Comparison of ENCODE assay signal across 1 cellular context in the genomic region with DNA sequence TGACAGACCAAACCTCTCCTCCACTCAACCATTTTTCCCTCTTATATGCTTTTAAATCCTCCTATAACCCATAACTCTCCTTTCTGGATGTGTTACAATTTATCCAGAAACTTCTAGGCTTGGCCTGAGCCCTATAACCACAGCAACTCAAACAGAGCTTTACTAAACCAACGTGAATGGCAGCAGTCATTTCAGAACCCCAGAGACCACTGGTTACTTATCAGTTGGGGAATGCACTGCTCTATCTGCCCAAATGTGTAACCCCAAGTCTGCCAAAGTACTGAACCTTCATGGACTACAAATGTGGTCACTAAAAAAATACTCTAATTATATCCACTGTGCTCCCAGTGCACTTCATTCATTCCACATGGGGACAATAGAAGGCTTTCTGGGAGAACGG.
TF ChIP-seq lines count a peak whose summit lies in the region.

No MANE protein-coding gene starts in this region.

TF ChIP-seq in HepG2, 621 proteins besides CTCF, POLR2A, EP300 and RAD21:
- no peak for TF ChIP-seq ZNF354B (CRISPR knock-in tag; IDR thresholded peaks at IDR 0.05)
- TF ChIP-seq MTERF4 (CRISPR knock-in tag; IDR thresholded peaks at IDR 0.05): no peak
- no peak for TF ChIP-seq SNAPC2 (CRISPR knock-in tag; IDR thresholded peaks at IDR 0.05)
- no peak for TF ChIP-seq CENPX (CRISPR knock-in tag; IDR thresholded peaks at IDR 0.05)
- TF ChIP-seq, protein P1, sequence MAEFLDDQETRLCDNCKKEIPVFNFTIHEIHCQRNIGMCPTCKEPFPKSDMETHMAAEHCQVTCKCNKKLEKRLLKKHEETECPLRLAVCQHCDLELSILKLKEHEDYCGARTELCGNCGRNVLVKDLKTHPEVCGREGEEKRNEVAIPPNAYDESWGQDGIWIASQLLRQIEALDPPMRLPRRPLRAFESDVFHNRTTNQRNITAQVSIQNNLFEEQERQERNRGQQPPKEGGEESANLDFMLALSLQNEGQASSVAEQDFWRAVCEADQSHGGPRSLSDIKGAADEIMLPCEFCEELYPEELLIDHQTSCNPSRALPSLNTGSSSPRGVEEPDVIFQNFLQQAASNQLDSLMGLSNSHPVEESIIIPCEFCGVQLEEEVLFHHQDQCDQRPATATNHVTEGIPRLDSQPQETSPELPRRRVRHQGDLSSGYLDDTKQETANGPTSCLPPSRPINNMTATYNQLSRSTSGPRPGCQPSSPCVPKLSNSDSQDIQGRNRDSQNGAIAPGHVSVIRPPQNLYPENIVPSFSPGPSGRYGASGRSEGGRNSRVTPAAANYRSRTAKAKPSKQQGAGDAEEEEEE (CRISPR knock-in tag; IDR thresholded peaks at IDR 0.05; ENCODE audit: borderline replicate concordance): no peak
- TF ChIP-seq E2F5 (CRISPR knock-in tag; conservative IDR thresholded peaks at IDR 0.05): no peak
